ENCODE assay signal across 9 cellular contexts in genomic region chr15:98649621-98649995, GRCh38. TPM values are rescaled to one million over a fixed set of nuclear protein-coding genes. Genes with fewer than 3 reads are reported as not detected.
DNase-seq lines count a peak whose midpoint lies in the region; ATAC-seq and TF ChIP-seq lines count a peak whose summit lies in the region.
"Had no signal": no experiment of that assay in that cellular context is flagged by ENCODE, and none has a peak within 500 bp of the region (broad histone marks: within the 10 kb centered on the region; RNA-seq: fewer than 3 reads in every experiment).

No MANE protein-coding gene starts in this region.

- H3K27ac ChIP-seq in breast epithelium = peak overlapping the region; percentile 95 to 96
- H3K27ac ChIP-seq: 22Rv1 had no signal

- H3K4me1 ChIP-seq in breast epithelium = peaks cover 0 to under 1% of the 10 kb centered on the region in 2 donors

- TF ChIP-seq CTCF in breast epithelium (IDR thresholded peaks at IDR 0.05) = peak in 2 of 3 donors; percentile 24 to 25

- H3K4me3 ChIP-seq in breast epithelium = peak overlapping the region; percentile 88 to 96 (median 90)

- no peak for TF ChIP-seq POLR2A in breast epithelium (IDR thresholded peaks at IDR 0.05)

- DNase-seq in DMS 273 (lab: John Stamatoyannopoulos, UW; ENCODE audit: unreplicated experiment) (peak; percentile 59), DMS 273 treated with DMSO at 0.1 percent for 48 hours (lab: John Stamatoyannopoulos, UW) (no peak), T-helper 1 cell (peak in 3 of 5 donors; percentile 15 to 40 (median 22)), breast epithelium (ENCODE audit: low spot score in 2 of 2) (no peak), islet precursor cell (peak; percentile 66)
- DNase-seq in stimulated activated CD4-positive, alpha-beta T cell treated with anti-CD3 and anti-CD28 coated beads, Interleukin-2, amount 100 ng/mL, for 24 hours = peak; percentile 50 to 61

- ATAC-seq in GM18520 (IDR thresholded peaks at IDR 0.05; ENCODE audit: unreplicated experiment) = no peak
- no peak for ATAC-seq in HG03469 (IDR thresholded peaks at IDR 0.05; ENCODE audit: unreplicated experiment)

- H3K9me3 ChIP-seq in breast epithelium = no peaks in the 10 kb centered on the region

- H3K36me3 ChIP-seq in breast epithelium = no peaks in the 10 kb centered on the region

- intact Hi-C loops in breast epithelium (cut with DNase I; ENCODE audit: low total_unique reads) = no loop called here

- H3K27me3 ChIP-seq in breast epithelium = no peaks in the 10 kb centered on the region

RNA-seq across cellular contexts. Expression of gene IGF1R, which starts 1.3 kb away (rescaled TPM):
- 100 to 1,000 TPM in 2 of 3 donors, 10 to 100 TPM in 1; 61.8 to 146 (median 103) TPM for total RNA-seq in breast epithelium

Comparison
In these comparisons a context has a peak if more than half of its experiments do, and no peak if none do; other contexts are left out.
1. DNase-seq: peak in DMS 273 (single experiment), T-helper 1 cell (3 of 5), islet precursor cell (single experiment) and stimulated activated CD4-positive, alpha-beta T cell treated with anti-CD3 and anti-CD28 coated beads, Interleukin-2, amount 100 ng/mL, for 24 hours (2 of 2); none in DMS 273 treated with DMSO at 0.1 percent for 48 hours (single experiment) and breast epithelium (0 of 2).